Comparison of ENCODE assay signal across 24 cellular contexts in genomic region chr1:214305164-214305751, GRCh38. TPM values are rescaled to one million over a fixed set of nuclear protein-coding genes. Genes with fewer than 3 reads are reported as not detected.
DNase-seq lines count a peak whose midpoint lies in the region; ATAC-seq, FAIRE-seq and TF ChIP-seq lines count a peak whose summit lies in the region.
"Had no signal": no experiment of that assay in that cellular context is flagged by ENCODE, and none has a peak within 500 bp of the region (broad histone marks: within the 10 kb centered on the region; RNA-seq: fewer than 3 reads in every experiment).

No MANE protein-coding gene starts in this region.

- H4K91ac ChIP-seq in trophoblast cell (ENCODE audit: low read depth, low read length) = no peak overlapping the region

- H4K8ac ChIP-seq in trophoblast cell (ENCODE audit: low read depth, low read length) = no peak overlapping the region

- H4K20me1 ChIP-seq in K562 (replicated peaks; ENCODE audit: control insufficient read depth, insufficient read depth, low read length) = 0 out of 2 replicates have a peak, but pooled peaks cover 4% of the 10 kb centered on the region

- ATAC-seq in heart right ventricle (no peak), K562 (no peak)
- no peak for ATAC-seq in CD8-positive, alpha-beta T cell

- BruUV-seq in K562 (replicated peaks; lab: Mats Ljungman, UMichigan) = no TSS peak

- H3K4me1 Mint-ChIP-seq in CD8-positive, alpha-beta T cell (ENCODE audit: low read depth) = peaks cover 55% of the 10 kb centered on the region

- no peak overlapping the region for H3K4ac ChIP-seq in trophoblast cell (ENCODE audit: low read depth, low read length)

- DNase-seq in right atrium auricular region (ENCODE audit: low spot score) (peak; percentile 40), heart right ventricle (no peak), K562 (ENCODE audit: extremely low read depth in 1 of 4, low spot score in 3 of 4) (no peak), trophoblast cell (no peak), NCI-H345 (lab: John Stamatoyannopoulos, UW) (no peak), kidney tubule cell (ENCODE audit: low spot score) (no peak)
- DNase-seq in CD8-positive, alpha-beta T cell = no peak
- no peak for DNase-seq in activated CD4-positive, alpha-beta T cell treated with anti-CD3 and anti-CD28 coated beads, Interleukin-2, amount 50 U/mL, for 48 hours
- DNase-seq: ACHN; AML-193; BE2C; C1 segment of cervical spinal cord; Caco-2; CD4-positive, alpha-beta memory T cell; DMS153; DND-41; GOT3; HFFc6 had no signal

- no peak overlapping the region for H3K14ac ChIP-seq in trophoblast cell (ENCODE audit: low read length)

- FAIRE-seq in K562 (lab: Jason Lieb, UNC) = no peak
- FAIRE-seq: A204.1, G401.6, GM12892, H54 had no signal

- H3K4me3 ChIP-seq in right atrium auricular region (no peak overlapping the region), heart right ventricle (no peak overlapping the region), K562 (no peak overlapping the region), trophoblast cell (ENCODE audit: low read depth, low read length) (no peak overlapping the region)
- no peak overlapping the region for H3K4me3 ChIP-seq in CD8-positive, alpha-beta T cell (ENCODE audit: low read depth, low read length)
- H3K4me3 ChIP-seq: HAP-1 had no signal

- no peak overlapping the region for H2BK5ac ChIP-seq in trophoblast cell (ENCODE audit: low read depth, low read length, poor library complexity)

- no peaks in the 10 kb centered on the region for H3K79me2 ChIP-seq in K562 (ENCODE audit: control insufficient read depth, insufficient read depth, low read length)
- peaks cover 2% of the 10 kb centered on the region for H3K79me2 ChIP-seq in trophoblast cell (ENCODE audit: control insufficient read depth, insufficient read depth, low read length, poor library complexity)

- H3K9me3 Mint-ChIP-seq in CD8-positive, alpha-beta T cell = no peaks in the 10 kb centered on the region
- H3K9me3 Mint-ChIP-seq: CD4-positive, alpha-beta memory T cell; HFFc6 had no signal

- H3K27me3 Mint-ChIP-seq in CD8-positive, alpha-beta T cell (ENCODE audit: low read depth) = no peaks in the 10 kb centered on the region
- H3K27me3 Mint-ChIP-seq: CD4-positive, alpha-beta memory T cell had no signal

- no peak overlapping the region for H3K9ac ChIP-seq in K562 (ENCODE audit: insufficient read depth in 1 of 2, low read depth in 2 of 2, low read length in 2 of 2)
- no peak overlapping the region for H3K9ac ChIP-seq in trophoblast cell (ENCODE audit: low read length)

- H2BK12ac ChIP-seq in trophoblast cell (ENCODE audit: low read length) = no peak overlapping the region

- WGBS in heart right ventricle, 2 donors = 89 to 93% methylated on average over 9 of the region's 9 CpGs
- WGBS in K562 (ENCODE audit: insufficient coverage, low coverage, missing lambda C conversion rate) = 70% methylated on average over 9 of the region's 9 CpGs
- WGBS in trophoblast cell (ENCODE audit: extremely low coverage, insufficient coverage, insufficient read length) = no CpG with 5 or more reads among the region's 9 CpGs

- no peaks in the 10 kb centered on the region for H3K4me1 ChIP-seq in right atrium auricular region
- peaks cover 0 to 84% (median 22%) of the 10 kb centered on the region in 9 donors for H3K4me1 ChIP-seq in heart right ventricle
- peaks cover 18% of the 10 kb centered on the region for H3K4me1 ChIP-seq in CD8-positive, alpha-beta T cell (ENCODE audit: insufficient read depth, low read length)
- peaks cover 0 to 3% of the 10 kb centered on the region in 2 experiments; a peak in 1 of 5 replicates for H3K4me1 ChIP-seq in K562 (replicated peaks in 1 of 2; ENCODE audit: control insufficient read depth in 2 of 2, insufficient read depth in 2 of 2, low read length in 2 of 2)
- H3K4me1 ChIP-seq in trophoblast cell (ENCODE audit: control insufficient read depth in 1 of 2, insufficient read depth in 2 of 2, low read length in 2 of 2) = no peaks in the 10 kb centered on the region
- H3K4me1 ChIP-seq: BE2C had no signal

- peak overlapping the region; percentile 33 for H3K18ac ChIP-seq in trophoblast cell (ENCODE audit: low read length)

- POLR2A ChIA-PET in CD8-positive, alpha-beta T cell (lab: Charles Lee) = no interaction called here
- POLR2A ChIA-PET in K562 (lab: Yijun Ruan, JAX) = interaction anchor here (0.7 kb wide), 1 partner anchor 11 kb away, joined by 3 read pairs; no protein-coding TSS in a partner anchor

- no peak for TF ChIP-seq CTCF in right atrium auricular region (IDR thresholded peaks at IDR 0.05)
- no peak for TF ChIP-seq CTCF in heart right ventricle (IDR thresholded peaks at IDR 0.05)
- TF ChIP-seq CTCF in CD8-positive, alpha-beta T cell (IDR thresholded peaks at IDR 0.05) = no peak
- no peak for TF ChIP-seq CTCF in K562 (IDR thresholded peaks at IDR 0.05 in 2 of 3, conservative IDR thresholded peaks at IDR 0.05 in 1 of 3; ENCODE audit: insufficient read depth in 2 of 3, low read depth in 1 of 3, low read length in 3 of 3)

- H3K79me1 ChIP-seq in trophoblast cell (ENCODE audit: low read length) = peaks cover 2% of the 10 kb centered on the region

- TF ChIP-seq EP300 in K562 (IDR thresholded peaks at IDR 0.05; ENCODE audit: low read length) = no peak

- H2AK5ac ChIP-seq in trophoblast cell (ENCODE audit: low read length) = no peak overlapping the region

- peak overlapping the region; percentile 57 for H3K27ac Mint-ChIP-seq in CD8-positive, alpha-beta T cell
- H3K27ac Mint-ChIP-seq: HFFc6 had no signal

- in situ Hi-C loops in K562 (cut with MboI) = no loop called here

- CTCF ChIA-PET in CD8-positive, alpha-beta T cell (lab: Charles Lee) = interaction anchor here (3.0 to 3.8 kb wide), 2 partner anchors 27 to 44 kb away, joined by 11 to 25 read pairs; no protein-coding TSS in a partner anchor
- CTCF ChIA-PET in K562 (lab: Yijun Ruan, JAX; ENCODE audit: low intra/inter-chr PET ratio) = no interaction called here

- H3K27me3 ChIP-seq in right atrium auricular region = no peaks in the 10 kb centered on the region
- H3K27me3 ChIP-seq in heart right ventricle = no peaks in the 10 kb centered on the region
- no peaks in the 10 kb centered on the region for H3K27me3 ChIP-seq in CD8-positive, alpha-beta T cell (ENCODE audit: insufficient read depth, low read length)
- no peaks in the 10 kb centered on the region for H3K27me3 ChIP-seq in K562 (ENCODE audit: control insufficient read depth in 2 of 2, insufficient read depth in 2 of 2, low read length in 2 of 2)
- no peaks in the 10 kb centered on the region for H3K27me3 ChIP-seq in trophoblast cell (ENCODE audit: insufficient read depth, low read length)
- H3K27me3 ChIP-seq: BE2C had no signal

- H3K4me3 Mint-ChIP-seq in CD8-positive, alpha-beta T cell = no peak overlapping the region
- H3K4me3 Mint-ChIP-seq: CD4-positive, alpha-beta memory T cell; HFFc6 had no signal

- no peak overlapping the region for H3K27ac ChIP-seq in right atrium auricular region
- no peak overlapping the region for H3K27ac ChIP-seq in heart right ventricle
- H3K27ac ChIP-seq in CD8-positive, alpha-beta T cell (ENCODE audit: low read depth, low read length) = no peak overlapping the region
- H3K27ac ChIP-seq in K562 (ENCODE audit: extremely low read depth, low read depth, low read length) = no peak overlapping the region
- no peak overlapping the region for H3K27ac ChIP-seq in trophoblast cell (ENCODE audit: low read depth, low read length)
- H3K27ac ChIP-seq: 22Rv1 had no signal

- H3K9me3 ChIP-seq in right atrium auricular region (no peaks in the 10 kb centered on the region), heart right ventricle (no peaks in the 10 kb centered on the region), K562 (replicated peaks; ENCODE audit: control insufficient read depth, insufficient read depth, low read depth, low read length) (no peaks in the 10 kb centered on the region), trophoblast cell (ENCODE audit: insufficient read depth, low read depth, low read length) (no peaks in the 10 kb centered on the region)
- no peaks in the 10 kb centered on the region for H3K9me3 ChIP-seq in CD8-positive, alpha-beta T cell (ENCODE audit: low read length)
- H3K9me3 ChIP-seq: BE2C, Caco-2, HAP-1 had no signal

- no peak overlapping the region for H2BK120ac ChIP-seq in trophoblast cell (ENCODE audit: insufficient read depth, low read length, poor library complexity)

- no peak overlapping the region for H4K12ac ChIP-seq in trophoblast cell (ENCODE audit: low read depth, low read length)

- intact Hi-C loops in heart right ventricle (cut with DNase I) (no loop called here), K562 (cut with micrococcal nuclease) (no loop called here)
- intact Hi-C loops in CD8-positive, alpha-beta T cell (cut with DNase I, micrococcal nuclease) = no loop called here

- no peak overlapping the region for H3K23ac ChIP-seq in trophoblast cell (ENCODE audit: low read length)

- H2AFZ ChIP-seq in K562 (ENCODE audit: low read depth, low read length) = no peak overlapping the region
- H2AFZ ChIP-seq in trophoblast cell (ENCODE audit: insufficient read depth, low read length, poor library complexity) = no peak overlapping the region

- no peaks in the 10 kb centered on the region for H3K9me1 ChIP-seq in K562 (ENCODE audit: control insufficient read depth, insufficient read depth, low read length)

- TF ChIP-seq POLR2A in K562 (conservative IDR thresholded peaks at IDR 0.05) = no peak

- TF ChIP-seq RAD21 in K562 (CRISPR knock-in tag; conservative IDR thresholded peaks at IDR 0.05 in 1 of 2, IDR thresholded peaks at IDR 0.05 in 1 of 2) = no peak

- peaks cover 14% of the 10 kb centered on the region for H3K36me3 Mint-ChIP-seq in CD8-positive, alpha-beta T cell

- H3K4me2 ChIP-seq in K562 (ENCODE audit: insufficient read depth, low read length) (no peak overlapping the region), trophoblast cell (ENCODE audit: low read length) (no peak overlapping the region)

- no peaks in the 10 kb centered on the region for H3K36me3 ChIP-seq in right atrium auricular region
- H3K36me3 ChIP-seq in heart right ventricle = peaks cover 0 to 18% (median 0%) of the 10 kb centered on the region in 9 donors
- H3K36me3 ChIP-seq in CD8-positive, alpha-beta T cell (ENCODE audit: insufficient read depth, low read length) = no peaks in the 10 kb centered on the region
- 0 out of 3 replicates have a peak, but pooled peaks cover 2% of the 10 kb centered on the region for H3K36me3 ChIP-seq in K562 (ENCODE audit: control insufficient read depth, insufficient read depth, low read length)
- H3K36me3 ChIP-seq in trophoblast cell (ENCODE audit: control insufficient read depth in 1 of 2, insufficient read depth in 2 of 2, low read length in 2 of 2) = peaks cover 3 to 5% of the 10 kb centered on the region in 2 experiments
- H3K36me3 ChIP-seq: BE2C, HAP-1 had no signal

RNA-seq across cellular contexts. Expression of gene SMYD2, which starts 24.3 kb away (rescaled TPM):
- total RNA-seq in right atrium auricular region (10 to 100 TPM in 1 of 2 donors, 1 to 10 TPM in 1; 6.2 to 89.5 TPM), heart right ventricle (100 to 1,000 TPM; 158 to 438 (median 356) TPM), K562 (2014; rRNA removed) (39.9 and 42.7 TPM in 2 replicates), K562 (2014; rRNA removed; fragmentation: Illumina TruSeq; extraction: Trizol) (48.2 and 50.5 TPM in 2 replicates), K562 (2015; rRNA removed; fragmentation: Illumina TruSeq; extraction: Trizol) (50.2 and 51.6 TPM in 2 replicates), K562 (2021) (33.6 and 36.5 TPM in 2 replicates)
- polyA plus RNA-seq in heart right ventricle (100 to 1,000 TPM in 1 of 2 donors, 10 to 100 TPM in 1; 97.3 to 149 TPM), K562 (2011; rRNA removed) (59.7 and 81.3 TPM in 2 replicates), K562 (2014; fragmentation: Illumina TruSeq; extraction: Trizol) (49.3 and 52.3 TPM in 2 replicates), K562 (2014; fragmentation: Nextera tagmentation; extraction: Ambion mirVana) (10 to 100 TPM; 13.8 to 16.6 TPM), K562 (2014; rRNA removed) (38.2 and 39.9 TPM in 2 replicates)
- total RNA-seq in CD8-positive, alpha-beta T cell = 10 to 100 TPM; 12.9 to 14.1 TPM
- total RNA-seq in K562 (2011; cell fraction: chromatin; rRNA removed; ENCODE audit: low replicate concordance) = 31.0 and 35.4 TPM in 2 replicates
- 16.8 and 19.5 TPM in 2 replicates for total RNA-seq in K562 (2011; cell fraction: nucleolus; rRNA removed)
- 26.3 and 36.2 TPM in 2 replicates for total RNA-seq in K562 (2011; cell fraction: nucleoplasm; rRNA removed)
- polyA plus RNA-seq in K562 (2011; cell fraction: cytosol; rRNA removed) = 24.1 and 32.1 TPM in 2 replicates
- polyA plus RNA-seq in K562 (2011; cell fraction: nucleus; rRNA removed) = 74.1 and 86.5 TPM in 2 replicates
- polyA plus RNA-seq in K562 (2012) = 38.9 and 44.6 TPM in 2 replicates
- polyA minus RNA-seq in K562 (2011; rRNA and poly(A)+ RNA removed) = 39.9 and 41.4 TPM in 2 replicates
- 15.2 and 16.8 TPM in 2 replicates for polyA minus RNA-seq in K562 (2011; cell fraction: cytosol; rRNA and poly(A)+ RNA removed)
- 17.0 and 23.4 TPM in 2 replicates for polyA minus RNA-seq in K562 (2011; cell fraction: nucleus; rRNA and poly(A)+ RNA removed)
- 69.5 and 72.9 TPM in 2 replicates for polyA plus RNA-seq in trophoblast cell (2013)
